1 cellular context compared by ENCODE assay signal in the genomic region with DNA sequence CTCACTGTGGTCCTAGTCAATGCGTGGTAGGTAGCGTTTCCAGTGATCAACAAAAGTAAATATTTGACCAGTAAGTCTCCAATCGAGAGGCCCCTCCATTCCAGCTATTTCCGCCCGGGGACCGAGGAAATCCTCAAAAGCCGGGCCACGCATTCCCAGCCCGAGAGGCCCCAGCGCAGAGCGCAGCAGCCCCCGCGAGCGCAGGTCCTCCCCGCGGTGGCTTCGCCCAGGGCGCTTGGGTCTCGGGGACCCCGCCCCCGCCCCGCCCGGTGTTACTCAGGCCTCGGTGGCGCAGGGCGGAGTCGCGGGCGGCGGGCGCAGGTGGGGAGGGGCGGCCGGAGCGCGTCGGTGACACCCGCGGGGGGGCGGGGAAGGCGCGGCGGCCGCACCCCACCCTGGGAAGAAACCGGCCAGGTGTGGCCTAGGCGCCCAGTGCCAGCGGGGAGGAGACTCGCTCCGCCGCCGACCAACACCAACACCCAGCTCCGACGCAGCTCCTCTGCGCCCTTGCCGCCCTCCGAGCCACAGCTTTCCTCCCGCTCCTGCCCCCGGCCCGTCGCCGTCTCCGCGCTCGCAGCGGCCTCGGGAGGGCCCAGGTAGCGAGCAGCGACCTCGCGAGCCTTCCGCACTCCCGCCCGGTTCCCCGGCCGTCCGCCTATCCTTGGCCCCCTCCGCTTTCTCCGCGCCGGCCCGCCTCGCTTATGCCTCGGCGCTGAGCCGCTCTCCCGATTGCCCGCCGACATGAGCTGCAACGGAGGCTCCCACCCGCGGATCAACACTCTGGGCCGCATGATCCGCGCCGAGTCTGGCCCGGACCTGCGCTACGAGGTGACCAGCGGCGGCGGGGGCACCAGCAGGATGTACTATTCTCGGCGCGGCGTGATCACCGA.
TF ChIP-seq lines count a peak whose summit lies in the region.

A gene with protein sequence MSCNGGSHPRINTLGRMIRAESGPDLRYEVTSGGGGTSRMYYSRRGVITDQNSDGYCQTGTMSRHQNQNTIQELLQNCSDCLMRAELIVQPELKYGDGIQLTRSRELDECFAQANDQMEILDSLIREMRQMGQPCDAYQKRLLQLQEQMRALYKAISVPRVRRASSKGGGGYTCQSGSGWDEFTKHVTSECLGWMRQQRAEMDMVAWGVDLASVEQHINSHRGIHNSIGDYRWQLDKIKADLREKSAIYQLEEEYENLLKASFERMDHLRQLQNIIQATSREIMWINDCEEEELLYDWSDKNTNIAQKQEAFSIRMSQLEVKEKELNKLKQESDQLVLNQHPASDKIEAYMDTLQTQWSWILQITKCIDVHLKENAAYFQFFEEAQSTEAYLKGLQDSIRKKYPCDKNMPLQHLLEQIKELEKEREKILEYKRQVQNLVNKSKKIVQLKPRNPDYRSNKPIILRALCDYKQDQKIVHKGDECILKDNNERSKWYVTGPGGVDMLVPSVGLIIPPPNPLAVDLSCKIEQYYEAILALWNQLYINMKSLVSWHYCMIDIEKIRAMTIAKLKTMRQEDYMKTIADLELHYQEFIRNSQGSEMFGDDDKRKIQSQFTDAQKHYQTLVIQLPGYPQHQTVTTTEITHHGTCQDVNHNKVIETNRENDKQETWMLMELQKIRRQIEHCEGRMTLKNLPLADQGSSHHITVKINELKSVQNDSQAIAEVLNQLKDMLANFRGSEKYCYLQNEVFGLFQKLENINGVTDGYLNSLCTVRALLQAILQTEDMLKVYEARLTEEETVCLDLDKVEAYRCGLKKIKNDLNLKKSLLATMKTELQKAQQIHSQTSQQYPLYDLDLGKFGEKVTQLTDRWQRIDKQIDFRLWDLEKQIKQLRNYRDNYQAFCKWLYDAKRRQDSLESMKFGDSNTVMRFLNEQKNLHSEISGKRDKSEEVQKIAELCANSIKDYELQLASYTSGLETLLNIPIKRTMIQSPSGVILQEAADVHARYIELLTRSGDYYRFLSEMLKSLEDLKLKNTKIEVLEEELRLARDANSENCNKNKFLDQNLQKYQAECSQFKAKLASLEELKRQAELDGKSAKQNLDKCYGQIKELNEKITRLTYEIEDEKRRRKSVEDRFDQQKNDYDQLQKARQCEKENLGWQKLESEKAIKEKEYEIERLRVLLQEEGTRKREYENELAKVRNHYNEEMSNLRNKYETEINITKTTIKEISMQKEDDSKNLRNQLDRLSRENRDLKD (N-terminal part only) (plus strand): TSS at position 497 of the 890 bp plus-strand sequence. CDS start 245 bp downstream, at position 742.

TF ChIP-seq in HepG2, 621 proteins besides CTCF, POLR2A, EP300 and RAD21 (continued from another document and continues in another):
- TF ChIP-seq, protein P1, sequence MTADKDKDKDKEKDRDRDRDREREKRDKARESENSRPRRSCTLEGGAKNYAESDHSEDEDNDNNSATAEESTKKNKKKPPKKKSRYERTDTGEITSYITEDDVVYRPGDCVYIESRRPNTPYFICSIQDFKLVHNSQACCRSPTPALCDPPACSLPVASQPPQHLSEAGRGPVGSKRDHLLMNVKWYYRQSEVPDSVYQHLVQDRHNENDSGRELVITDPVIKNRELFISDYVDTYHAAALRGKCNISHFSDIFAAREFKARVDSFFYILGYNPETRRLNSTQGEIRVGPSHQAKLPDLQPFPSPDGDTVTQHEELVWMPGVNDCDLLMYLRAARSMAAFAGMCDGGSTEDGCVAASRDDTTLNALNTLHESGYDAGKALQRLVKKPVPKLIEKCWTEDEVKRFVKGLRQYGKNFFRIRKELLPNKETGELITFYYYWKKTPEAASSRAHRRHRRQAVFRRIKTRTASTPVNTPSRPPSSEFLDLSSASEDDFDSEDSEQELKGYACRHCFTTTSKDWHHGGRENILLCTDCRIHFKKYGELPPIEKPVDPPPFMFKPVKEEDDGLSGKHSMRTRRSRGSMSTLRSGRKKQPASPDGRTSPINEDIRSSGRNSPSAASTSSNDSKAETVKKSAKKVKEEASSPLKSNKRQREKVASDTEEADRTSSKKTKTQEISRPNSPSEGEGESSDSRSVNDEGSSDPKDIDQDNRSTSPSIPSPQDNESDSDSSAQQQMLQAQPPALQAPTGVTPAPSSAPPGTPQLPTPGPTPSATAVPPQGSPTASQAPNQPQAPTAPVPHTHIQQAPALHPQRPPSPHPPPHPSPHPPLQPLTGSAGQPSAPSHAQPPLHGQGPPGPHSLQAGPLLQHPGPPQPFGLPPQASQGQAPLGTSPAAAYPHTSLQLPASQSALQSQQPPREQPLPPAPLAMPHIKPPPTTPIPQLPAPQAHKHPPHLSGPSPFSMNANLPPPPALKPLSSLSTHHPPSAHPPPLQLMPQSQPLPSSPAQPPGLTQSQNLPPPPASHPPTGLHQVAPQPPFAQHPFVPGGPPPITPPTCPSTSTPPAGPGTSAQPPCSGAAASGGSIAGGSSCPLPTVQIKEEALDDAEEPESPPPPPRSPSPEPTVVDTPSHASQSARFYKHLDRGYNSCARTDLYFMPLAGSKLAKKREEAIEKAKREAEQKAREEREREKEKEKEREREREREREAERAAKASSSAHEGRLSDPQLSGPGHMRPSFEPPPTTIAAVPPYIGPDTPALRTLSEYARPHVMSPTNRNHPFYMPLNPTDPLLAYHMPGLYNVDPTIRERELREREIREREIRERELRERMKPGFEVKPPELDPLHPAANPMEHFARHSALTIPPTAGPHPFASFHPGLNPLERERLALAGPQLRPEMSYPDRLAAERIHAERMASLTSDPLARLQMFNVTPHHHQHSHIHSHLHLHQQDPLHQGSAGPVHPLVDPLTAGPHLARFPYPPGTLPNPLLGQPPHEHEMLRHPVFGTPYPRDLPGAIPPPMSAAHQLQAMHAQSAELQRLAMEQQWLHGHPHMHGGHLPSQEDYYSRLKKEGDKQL (CRISPR knock-in tag; IDR thresholded peaks at IDR 0.05; ENCODE audit: low read depth): peak; percentile 94
- peak; percentile 93 for TF ChIP-seq HIVEP1 (CRISPR knock-in tag; IDR thresholded peaks at IDR 0.05)
- TF ChIP-seq ZNF441 (CRISPR knock-in tag; IDR thresholded peaks at IDR 0.05; ENCODE audit: borderline replicate concordance): 0 out of 2 replicates have a peak, but pooled peaks have one; percentile 67
- TF ChIP-seq MED8 (CRISPR knock-in tag; IDR thresholded peaks at IDR 0.05; ENCODE audit: insufficient replicate concordance): peak; percentile 84
- no peak for TF ChIP-seq ZNF354B (CRISPR knock-in tag; IDR thresholded peaks at IDR 0.05)
- TF ChIP-seq, protein P2, sequence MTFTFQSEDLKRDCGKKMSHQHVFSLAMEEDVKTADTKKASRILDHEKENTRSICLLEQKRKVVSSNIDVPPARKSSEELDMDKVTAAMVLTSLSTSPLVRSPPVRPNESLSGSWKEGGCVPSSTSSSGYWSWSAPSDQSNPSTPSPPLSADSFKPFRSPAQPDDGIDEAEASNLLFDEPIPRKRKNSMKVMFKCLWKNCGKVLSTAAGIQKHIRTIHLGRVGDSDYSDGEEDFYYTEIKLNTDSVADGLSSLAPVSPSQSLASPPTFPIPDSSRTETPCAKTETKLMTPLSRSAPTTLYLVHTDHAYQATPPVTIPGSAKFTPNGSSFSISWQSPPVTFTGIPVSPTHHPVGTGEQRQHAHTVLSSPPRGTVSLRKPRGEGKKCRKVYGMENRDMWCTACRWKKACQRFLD (CRISPR knock-in tag; IDR thresholded peaks at IDR 0.05; ENCODE audit: borderline replicate concordance): peak; percentile 76; the same call in 1 of the 2 replicates
- TF ChIP-seq HOXA3 (CRISPR knock-in tag; IDR thresholded peaks at IDR 0.05): peak; percentile 90
- peak; percentile 93 for TF ChIP-seq SMAD3 (CRISPR knock-in tag; IDR thresholded peaks at IDR 0.05)
- peak; percentile 90; the same call in 1 of the 2 replicates for TF ChIP-seq SIN3A (IDR thresholded peaks at IDR 0.05; ENCODE audit: borderline replicate concordance, low read depth, low read length)
- TF ChIP-seq, protein P3, sequence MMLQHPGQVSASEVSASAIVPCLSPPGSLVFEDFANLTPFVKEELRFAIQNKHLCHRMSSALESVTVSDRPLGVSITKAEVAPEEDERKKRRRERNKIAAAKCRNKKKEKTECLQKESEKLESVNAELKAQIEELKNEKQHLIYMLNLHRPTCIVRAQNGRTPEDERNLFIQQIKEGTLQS (CRISPR knock-in tag; IDR thresholded peaks at IDR 0.05): peak; percentile 50
- peak; percentile 89 for TF ChIP-seq GATAD2A (CRISPR knock-in tag; IDR thresholded peaks at IDR 0.05)
- peak; percentile 77; the same call in 1 of the 2 replicates for TF ChIP-seq NAIF1 (CRISPR knock-in tag; IDR thresholded peaks at IDR 0.05; ENCODE audit: borderline replicate concordance)
- no peak for TF ChIP-seq ZBTB8A (CRISPR knock-in tag; IDR thresholded peaks at IDR 0.05; ENCODE audit: borderline replicate concordance, low read depth)
- peak; percentile 63; the same call in 1 of the 2 replicates for TF ChIP-seq MAF1 (CRISPR knock-in tag; IDR thresholded peaks at IDR 0.05; ENCODE audit: borderline replicate concordance)
- TF ChIP-seq, protein P4, sequence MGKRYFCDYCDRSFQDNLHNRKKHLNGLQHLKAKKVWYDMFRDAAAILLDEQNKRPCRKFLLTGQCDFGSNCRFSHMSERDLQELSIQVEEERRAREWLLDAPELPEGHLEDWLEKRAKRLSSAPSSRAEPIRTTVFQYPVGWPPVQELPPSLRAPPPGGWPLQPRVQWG (CRISPR knock-in tag; IDR thresholded peaks at IDR 0.05; ENCODE audit: borderline replicate concordance, low read depth): no peak
- TF ChIP-seq, protein P5, sequence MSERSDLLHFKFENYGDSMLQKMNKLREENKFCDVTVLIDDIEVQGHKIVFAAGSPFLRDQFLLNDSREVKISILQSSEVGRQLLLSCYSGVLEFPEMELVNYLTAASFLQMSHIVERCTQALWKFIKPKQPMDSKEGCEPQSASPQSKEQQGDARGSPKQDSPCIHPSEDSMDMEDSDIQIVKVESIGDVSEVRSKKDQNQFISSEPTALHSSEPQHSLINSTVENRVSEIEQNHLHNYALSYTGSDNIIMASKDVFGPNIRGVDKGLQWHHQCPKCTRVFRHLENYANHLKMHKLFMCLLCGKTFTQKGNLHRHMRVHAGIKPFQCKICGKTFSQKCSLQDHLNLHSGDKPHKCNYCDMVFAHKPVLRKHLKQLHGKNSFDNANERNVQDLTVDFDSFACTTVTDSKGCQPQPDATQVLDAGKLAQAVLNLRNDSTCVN (CRISPR knock-in tag; IDR thresholded peaks at IDR 0.05; ENCODE audit: borderline replicate concordance): 0 out of 2 replicates have a peak, but pooled peaks have one; percentile 57
- no peak for TF ChIP-seq HCFC1 (IDR thresholded peaks at IDR 0.05; ENCODE audit: low read depth, low read length)
- TF ChIP-seq, protein P6, sequence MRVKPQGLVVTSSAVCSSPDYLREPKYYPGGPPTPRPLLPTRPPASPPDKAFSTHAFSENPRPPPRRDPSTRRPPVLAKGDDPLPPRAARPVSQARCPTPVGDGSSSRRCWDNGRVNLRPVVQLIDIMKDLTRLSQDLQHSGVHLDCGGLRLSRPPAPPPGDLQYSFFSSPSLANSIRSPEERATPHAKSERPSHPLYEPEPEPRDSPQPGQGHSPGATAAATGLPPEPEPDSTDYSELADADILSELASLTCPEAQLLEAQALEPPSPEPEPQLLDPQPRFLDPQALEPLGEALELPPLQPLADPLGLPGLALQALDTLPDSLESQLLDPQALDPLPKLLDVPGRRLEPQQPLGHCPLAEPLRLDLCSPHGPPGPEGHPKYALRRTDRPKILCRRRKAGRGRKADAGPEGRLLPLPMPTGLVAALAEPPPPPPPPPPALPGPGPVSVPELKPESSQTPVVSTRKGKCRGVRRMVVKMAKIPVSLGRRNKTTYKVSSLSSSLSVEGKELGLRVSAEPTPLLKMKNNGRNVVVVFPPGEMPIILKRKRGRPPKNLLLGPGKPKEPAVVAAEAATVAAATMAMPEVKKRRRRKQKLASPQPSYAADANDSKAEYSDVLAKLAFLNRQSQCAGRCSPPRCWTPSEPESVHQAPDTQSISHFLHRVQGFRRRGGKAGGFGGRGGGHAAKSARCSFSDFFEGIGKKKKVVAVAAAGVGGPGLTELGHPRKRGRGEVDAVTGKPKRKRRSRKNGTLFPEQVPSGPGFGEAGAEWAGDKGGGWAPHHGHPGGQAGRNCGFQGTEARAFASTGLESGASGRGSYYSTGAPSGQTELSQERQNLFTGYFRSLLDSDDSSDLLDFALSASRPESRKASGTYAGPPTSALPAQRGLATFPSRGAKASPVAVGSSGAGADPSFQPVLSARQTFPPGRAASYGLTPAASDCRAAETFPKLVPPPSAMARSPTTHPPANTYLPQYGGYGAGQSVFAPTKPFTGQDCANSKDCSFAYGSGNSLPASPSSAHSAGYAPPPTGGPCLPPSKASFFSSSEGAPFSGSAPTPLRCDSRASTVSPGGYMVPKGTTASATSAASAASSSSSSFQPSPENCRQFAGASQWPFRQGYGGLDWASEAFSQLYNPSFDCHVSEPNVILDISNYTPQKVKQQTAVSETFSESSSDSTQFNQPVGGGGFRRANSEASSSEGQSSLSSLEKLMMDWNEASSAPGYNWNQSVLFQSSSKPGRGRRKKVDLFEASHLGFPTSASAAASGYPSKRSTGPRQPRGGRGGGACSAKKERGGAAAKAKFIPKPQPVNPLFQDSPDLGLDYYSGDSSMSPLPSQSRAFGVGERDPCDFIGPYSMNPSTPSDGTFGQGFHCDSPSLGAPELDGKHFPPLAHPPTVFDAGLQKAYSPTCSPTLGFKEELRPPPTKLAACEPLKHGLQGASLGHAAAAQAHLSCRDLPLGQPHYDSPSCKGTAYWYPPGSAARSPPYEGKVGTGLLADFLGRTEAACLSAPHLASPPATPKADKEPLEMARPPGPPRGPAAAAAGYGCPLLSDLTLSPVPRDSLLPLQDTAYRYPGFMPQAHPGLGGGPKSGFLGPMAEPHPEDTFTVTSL (CRISPR knock-in tag; IDR thresholded peaks at IDR 0.05; ENCODE audit: borderline replicate concordance): peak; percentile 85
- TF ChIP-seq ZSCAN20 (CRISPR knock-in tag; IDR thresholded peaks at IDR 0.05; ENCODE audit: borderline replicate concordance): peak; percentile 87; the same call in 1 of the 2 replicates
- TF ChIP-seq MAFF (IDR thresholded peaks at IDR 0.05; ENCODE audit: low read depth, low read length): no peak
- no peak for TF ChIP-seq SETDB1 (CRISPR knock-in tag; IDR thresholded peaks at IDR 0.05; ENCODE audit: borderline replicate concordance)
- peak; percentile 98 for TF ChIP-seq SP5 (CRISPR knock-in tag; IDR thresholded peaks at IDR 0.05; ENCODE audit: borderline replicate concordance, low read depth)
- TF ChIP-seq ZNF451 (CRISPR knock-in tag; IDR thresholded peaks at IDR 0.05): peak; percentile 88
- TF ChIP-seq, protein P7, sequence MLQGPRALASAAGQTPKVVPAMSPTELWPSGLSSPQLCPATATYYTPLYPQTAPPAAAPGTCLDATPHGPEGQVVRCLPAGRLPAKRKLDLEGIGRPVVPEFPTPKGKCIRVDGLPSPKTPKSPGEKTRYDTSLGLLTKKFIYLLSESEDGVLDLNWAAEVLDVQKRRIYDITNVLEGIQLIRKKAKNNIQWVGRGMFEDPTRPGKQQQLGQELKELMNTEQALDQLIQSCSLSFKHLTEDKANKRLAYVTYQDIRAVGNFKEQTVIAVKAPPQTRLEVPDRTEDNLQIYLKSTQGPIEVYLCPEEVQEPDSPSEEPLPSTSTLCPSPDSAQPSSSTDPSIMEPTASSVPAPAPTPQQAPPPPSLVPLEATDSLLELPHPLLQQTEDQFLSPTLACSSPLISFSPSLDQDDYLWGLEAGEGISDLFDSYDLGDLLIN (CRISPR knock-in tag; IDR thresholded peaks at IDR 0.05; ENCODE audit: borderline replicate concordance): peak; percentile 87; the same call in 1 of the 2 replicates
- TF ChIP-seq, protein P8, sequence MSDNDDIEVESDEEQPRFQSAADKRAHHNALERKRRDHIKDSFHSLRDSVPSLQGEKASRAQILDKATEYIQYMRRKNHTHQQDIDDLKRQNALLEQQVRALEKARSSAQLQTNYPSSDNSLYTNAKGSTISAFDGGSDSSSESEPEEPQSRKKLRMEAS (IDR thresholded peaks at IDR 0.05): peak; percentile 76
- TF ChIP-seq ZNF746 (CRISPR knock-in tag; IDR thresholded peaks at IDR 0.05): peak; percentile 73
